In genomic region chr13:105962080-105962479, GRCh38 we compare ENCODE assay signal across 21 cellular contexts.
DNase-seq lines count a peak whose midpoint lies in the region; ATAC-seq and TF ChIP-seq lines count a peak whose summit lies in the region.
"Had no signal": no experiment of that assay in that cellular context is flagged by ENCODE, and none has a peak within 500 bp of the region (broad histone marks: within the 10 kb centered on the region; RNA-seq: fewer than 3 reads in every experiment).

No MANE protein-coding gene starts in this region.

- DNase-seq in LNCaP clone FGC (ENCODE audit: low read depth) (peak; percentile 52), left colon (no peak), left cardiac atrium (no peak), HT-29 (ENCODE audit: low spot score) (no peak)
- DNase-seq: 8988T; ACHN; BE2C; C1 segment of cervical spinal cord; CD4-positive, alpha-beta memory T cell; CD4-positive, CD25-positive, alpha-beta regulatory T cell; CD8-positive, alpha-beta memory T cell; COR-L47; DMS 273 treated with DMSO at 0.1 percent for 48 hours; DMS153; DMS53; DMS79; EL; GDM1 had no signal

- intact Hi-C loops in left colon (cut with DNase I, micrococcal nuclease) (no loop called here), left cardiac atrium (cut with DNase I) (no loop called here)

- no peak overlapping the region for H3K4me3 ChIP-seq in LNCaP clone FGC (ENCODE audit: low read depth, low read length)
- H3K4me3 ChIP-seq: BLaER1, GM12878 had no signal

- no peak for TF ChIP-seq CTCF in LNCaP clone FGC (IDR thresholded peaks at IDR 0.05; ENCODE audit: control insufficient read depth, extremely low read depth, insufficient read depth)

- peak; percentile 91 for ATAC-seq in left colon
- ATAC-seq in esophagus mucosa, result no peak
- ATAC-seq in left cardiac atrium, result no peak
- ATAC-seq: GM12878 had no signal
